In genomic region chr11:85867751-85868150, GRCh38 we compare ENCODE assay signal across 1 cellular context.
TF ChIP-seq lines count a peak whose summit lies in the region.

No MANE protein-coding gene starts in this region.

TF ChIP-seq in IMR-90, 13 proteins besides CTCF, POLR2A, EP300 and RAD21 (continued from another document):
- TF ChIP-seq MXI1 (IDR thresholded peaks at IDR 0.05; ENCODE audit: borderline replicate concordance, low read depth, low read length) (peak; percentile 74), CHD1 (IDR thresholded peaks at IDR 0.05; ENCODE audit: low read depth, low read length) (no peak)
